ENCODE assay signal across 21 cellular contexts in the genomic region with DNA sequence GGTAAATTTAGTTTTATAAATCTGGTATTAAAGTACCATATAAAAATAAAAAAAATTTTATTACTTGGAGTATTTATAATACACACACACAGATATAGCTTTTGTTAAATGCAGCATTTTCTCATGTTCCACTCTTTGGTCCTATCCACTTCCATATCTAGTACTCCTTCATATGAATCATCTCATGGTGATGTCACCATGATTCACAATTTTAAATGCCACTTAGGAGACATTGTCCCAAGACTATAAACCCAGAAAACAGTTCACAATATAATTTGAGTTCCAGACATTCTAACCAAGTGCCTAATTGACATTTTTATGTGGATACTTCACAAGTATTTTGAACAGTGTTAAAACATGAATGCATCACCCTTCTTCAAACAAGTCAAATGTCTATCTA.
DNase-seq lines count a peak whose midpoint lies in the region; ATAC-seq and TF ChIP-seq lines count a peak whose summit lies in the region.
"Had no signal": no experiment of that assay in that cellular context is flagged by ENCODE, and none has a peak within 500 bp of the region (broad histone marks: within the 10 kb centered on the region; RNA-seq: fewer than 3 reads in every experiment).

No MANE protein-coding gene starts in this region.

- no peaks in the 10 kb centered on the region for H3K9me3 Mint-ChIP-seq in MCF 10A (ENCODE audit: unreplicated experiment)
- H3K9me3 Mint-ChIP-seq: neural crest cell had no signal

- H3K4me3 ChIP-seq in breast epithelium (no peak overlapping the region), fibroblast of mammary gland (ENCODE audit: control insufficient read depth, low read depth, low read length) (no peak overlapping the region), psoas muscle (no peak overlapping the region)
- H3K4me3 ChIP-seq: adrenal gland, SJCRH30 had no signal

- H3K36me3 ChIP-seq in breast epithelium, result no peaks in the 10 kb centered on the region
- no peaks in the 10 kb centered on the region for H3K36me3 ChIP-seq in psoas muscle (ENCODE audit: insufficient read depth in 1 of 2, low read depth in 1 of 2)
- H3K36me3 ChIP-seq: adrenal gland, SJCRH30 had no signal

- H3K27me3 Mint-ChIP-seq in MCF 10A (ENCODE audit: insufficient read depth, unreplicated experiment), result no peaks in the 10 kb centered on the region
- H3K27me3 Mint-ChIP-seq: CD4-positive, alpha-beta T cell; stimulated activated memory B cell treated with anti-CD40 and anti-IgM and Interleukin-4, amounts not matched to agents 10 μg/mL and 1 μg/mL and 100 μg/mL, for 72 hours had no signal

- H3K27ac ChIP-seq in breast epithelium, result no peak overlapping the region
- H3K27ac ChIP-seq in psoas muscle, result no peak overlapping the region
- H3K27ac ChIP-seq: 22Rv1, adrenal gland, SJCRH30 had no signal

- no peaks in the 10 kb centered on the region for H3K9me3 ChIP-seq in breast epithelium
- no peaks in the 10 kb centered on the region for H3K9me3 ChIP-seq in psoas muscle
- H3K9me3 ChIP-seq: adrenal gland, SJCRH30 had no signal

- no peak for ATAC-seq in psoas muscle
- ATAC-seq: activated CD4-positive, CD25-positive, alpha-beta regulatory T cell treated with anti-CD3 and anti-CD28 coated beads, Interleukin-2, amount 50 U/mL, for 24 hours; stimulated activated memory B cell treated with anti-CD40 and anti-IgM and Interleukin-4, amounts not matched to agents 10 μg/mL and 1 μg/mL and 100 μg/mL, for 72 hours had no signal

- H3K27me3 ChIP-seq in breast epithelium (no peaks in the 10 kb centered on the region), psoas muscle (ENCODE audit: insufficient read depth in 3 of 3, low read length in 2 of 3) (peaks cover 0 to 2% (median 0%) of the 10 kb centered on the region in 3 donors)
- H3K27me3 ChIP-seq: adrenal gland, SJCRH30 had no signal

- intact Hi-C loops in MCF 10A (cut with micrococcal nuclease) (no loop called here), breast epithelium (cut with DNase I; ENCODE audit: low total_unique reads) (loop anchor here (5.0 kb wide), 1 partner anchor 318 kb away; no protein-coding TSS in a partner anchor), head of caudate nucleus (cut with DNase I) (no loop called here), psoas muscle (cut with DNase I) (no loop called here)

- no peak overlapping the region for H3K4me3 Mint-ChIP-seq in MCF 10A (ENCODE audit: unreplicated experiment)
- H3K4me3 Mint-ChIP-seq: CD4-positive, alpha-beta T cell; mesothelial cell of epicardium; neural crest cell; stimulated activated memory B cell treated with anti-CD40 and anti-IgM and Interleukin-4, amounts not matched to agents 10 μg/mL and 1 μg/mL and 100 μg/mL, for 72 hours had no signal

- peak; percentile 15 for DNase-seq in MCF 10A (ENCODE audit: unreplicated experiment)
- no peak for DNase-seq in breast epithelium (ENCODE audit: low spot score in 2 of 2)
- DNase-seq in RKO (ENCODE audit: low spot score), result peak; percentile 60
- DNase-seq in fibroblast of mammary gland (ENCODE audit: low read depth), result peak; percentile 61
- DNase-seq in stromal cell of bone marrow (ENCODE audit: low read depth), result peak; percentile 21
- DNase-seq in head of caudate nucleus, result no peak
- DNase-seq in psoas muscle, result no peak
- no peak for DNase-seq in mesenteric fat pad (ENCODE audit: low spot score)
- DNase-seq: activated effector memory CD4-positive, alpha-beta T cell treated with Interleukin-2 at 50 U/mL for 16 hours; adrenal gland; CD4-positive, alpha-beta T cell; islet precursor cell; MM.1S; NCI-H2029 treated with DMSO at 0.1 percent for 48 hours; NCI-H510A; SJCRH30 had no signal

- H3K4me1 Mint-ChIP-seq in MCF 10A (ENCODE audit: insufficient read depth, unreplicated experiment), result no peaks in the 10 kb centered on the region
- H3K4me1 Mint-ChIP-seq: mesothelial cell of epicardium; neural crest cell; stimulated activated memory B cell treated with anti-CD40 and anti-IgM and Interleukin-4, amounts not matched to agents 10 μg/mL and 1 μg/mL and 100 μg/mL, for 72 hours had no signal

- no peak overlapping the region for H3K27ac Mint-ChIP-seq in MCF 10A (ENCODE audit: low read depth, unreplicated experiment)
- H3K27ac Mint-ChIP-seq: CD4-positive, alpha-beta T cell; mesothelial cell of epicardium; stimulated activated memory B cell treated with anti-CD40 and anti-IgM and Interleukin-4, amounts not matched to agents 10 μg/mL and 1 μg/mL and 100 μg/mL, for 72 hours had no signal

- POLR2A ChIA-PET in MCF 10A (lab: Yijun Ruan, JAX), result no interaction called here

- TF ChIP-seq CTCF in MCF 10A (IDR thresholded peaks at IDR 0.05; ENCODE audit: unreplicated experiment) (no peak), breast epithelium (IDR thresholded peaks at IDR 0.05) (no peak), fibroblast of mammary gland (conservative IDR thresholded peaks at IDR 0.05; ENCODE audit: control insufficient read depth, insufficient read depth, low read depth, low read length) (no peak), psoas muscle (IDR thresholded peaks at IDR 0.05) (no peak)

- no TSS peak for BruUV-seq in MCF 10A (replicated peaks; lab: Mats Ljungman, UMichigan)

- no peak for TF ChIP-seq POLR2A in breast epithelium (IDR thresholded peaks at IDR 0.05)

- no peaks in the 10 kb centered on the region for H3K36me3 Mint-ChIP-seq in MCF 10A (ENCODE audit: insufficient read depth, unreplicated experiment)
- H3K36me3 Mint-ChIP-seq: mesothelial cell of epicardium; stimulated activated memory B cell treated with anti-CD40 and anti-IgM and Interleukin-4, amounts not matched to agents 10 μg/mL and 1 μg/mL and 100 μg/mL, for 72 hours had no signal

- H3K4me1 ChIP-seq in breast epithelium (no peaks in the 10 kb centered on the region), psoas muscle (no peaks in the 10 kb centered on the region)
- H3K4me1 ChIP-seq: adrenal gland, SJCRH30 had no signal

- CTCF ChIA-PET in MCF 10A (lab: Yijun Ruan, JAX), result no interaction called here

Comparison
In these comparisons a context has a peak if more than half of its experiments do, and no peak if none do; other contexts are left out.
1. DNase-seq: peak in MCF 10A (single experiment), RKO (single experiment), fibroblast of mammary gland (single experiment) and stromal cell of bone marrow (single experiment); none in breast epithelium (0 of 2), head of caudate nucleus (0 of 42), psoas muscle (0 of 2) and mesenteric fat pad (single experiment).